ENCODE assay signal across 8 cellular contexts in genomic region chr10:43231523-43232078, GRCh38. TPM values are rescaled to one million over a fixed set of nuclear protein-coding genes. Genes with fewer than 3 reads are reported as not detected.
DNase-seq lines count a peak whose midpoint lies in the region; ATAC-seq and TF ChIP-seq lines count a peak whose summit lies in the region.

No MANE protein-coding gene starts in this region.

- TF ChIP-seq EP300 in sigmoid colon (IDR thresholded peaks at IDR 0.05), result no peak

- peaks cover 23 to 49% (median 30%) of the 10 kb centered on the region in 3 donors for H3K27me3 ChIP-seq in sigmoid colon

- ATAC-seq in GM21786 (IDR thresholded peaks at IDR 0.05; ENCODE audit: unreplicated experiment) (peak; percentile 50), GM19324 (IDR thresholded peaks at IDR 0.05; ENCODE audit: low FRiP score, unreplicated experiment) (no peak)

- no peak for TF ChIP-seq POLR2A in sigmoid colon (IDR thresholded peaks at IDR 0.05)

- intact Hi-C loops in sigmoid colon (cut with DNase I), result no loop called here

- 42 to 74% methylated on average over 6 of the region's 6 CpGs for WGBS in sigmoid colon, 2 donors

- no peak for TF ChIP-seq CTCF in sigmoid colon (IDR thresholded peaks at IDR 0.05)

- H3K36me3 ChIP-seq in sigmoid colon, result no peaks in the 10 kb centered on the region

- H3K4me3 ChIP-seq in sigmoid colon, result no peak overlapping the region

- H3K27ac ChIP-seq in sigmoid colon, result no peak overlapping the region

- no peaks in the 10 kb centered on the region for H3K9me3 ChIP-seq in sigmoid colon

- DNase-seq in T-helper 9 cell (peak; percentile 18), sigmoid colon (peak; percentile 53), putamen (ENCODE audit: low spot score) (no peak), NCI-H2196 (lab: John Stamatoyannopoulos, UW; ENCODE audit: unreplicated experiment) (no peak), NCI-H524 (lab: John Stamatoyannopoulos, UW) (no peak)
- DNase-seq in effector CD4-positive, alpha-beta T cell, result peak; percentile 12

- H3K4me1 ChIP-seq in sigmoid colon, result peaks cover 0 to 17% (median 14%) of the 10 kb centered on the region in 4 donors

RNA-seq across cellular contexts. Expression of gene RASGEF1A, which starts 35.3 kb away (rescaled TPM):
- total RNA-seq in sigmoid colon, result 1 to 10 TPM in 1 of 4 donors, under 1 TPM in 3; 0.27 to 2.5 (median 0.34) TPM
- polyA plus RNA-seq in sigmoid colon, result 1 to 10 TPM in 1 of 3 donors, under 1 TPM in 2; 0.46 to 1.6 (median 0.60) TPM

Comparison
In these comparisons a context has a peak if more than half of its experiments do, and no peak if none do; other contexts are left out.
1. DNase-seq: peak in T-helper 9 cell (single experiment), effector CD4-positive, alpha-beta T cell (single experiment) and sigmoid colon (single experiment); none in putamen (single experiment), NCI-H2196 (single experiment) and NCI-H524 (0 of 2).